Comparison of ENCODE assay signal across 28 cellular contexts in genomic region chrX:47297874-47298273, GRCh38.
A peak's percentile ranks its signal among the peaks of the same experiment; 100 is the strongest.
DNase-seq lines count a peak whose midpoint lies in the region; ATAC-seq and TF ChIP-seq lines count a peak whose summit lies in the region.
"Had no signal": no experiment of that assay in that cellular context is flagged by ENCODE, and none has a peak within 500 bp of the region (broad histone marks: within the 10 kb centered on the region; RNA-seq: fewer than 3 reads in every experiment).

No MANE protein-coding gene starts in this region.

- no peak for TF ChIP-seq EP300 in neural cell (conservative IDR thresholded peaks at IDR 0.05; ENCODE audit: poor library complexity, severe bottlenecking)

- intact Hi-C loops in CD4-positive, alpha-beta T cell (cut with DNase I, micrococcal nuclease) = no loop called here
- intact Hi-C loops in cardiac septum (cut with DNase I) = no loop called here

- H3K27ac ChIP-seq in neural cell (ENCODE audit: low read length) = peak overlapping the region; percentile 93
- no peak overlapping the region for H3K27ac ChIP-seq in CD4-positive, alpha-beta T cell (ENCODE audit: low read depth, low read length)
- H3K27ac ChIP-seq: adrenal gland, colonic mucosa, right atrium auricular region, VCaP had no signal

- H3K36me3 ChIP-seq in neural cell (ENCODE audit: insufficient read depth, low read length) = no peaks in the 10 kb centered on the region
- H3K36me3 ChIP-seq: adrenal gland, colonic mucosa, right atrium auricular region had no signal

- H3K4me2 ChIP-seq in neural cell (ENCODE audit: low read length) = no peak overlapping the region
- H3K4me2 ChIP-seq: GM23338 had no signal

- TF ChIP-seq CTCF in neural cell (IDR thresholded peaks at IDR 0.05; ENCODE audit: poor library complexity, severe bottlenecking) = no peak
- no peak for TF ChIP-seq CTCF in CD4-positive, alpha-beta T cell (IDR thresholded peaks at IDR 0.05)

- DNase-seq in SIG-M5 treated with dmso at 0.1 percent for 504 hours (lab: John Stamatoyannopoulos, UW; ENCODE audit: unreplicated experiment) (peak; percentile 41), SIG-M5 (lab: John Stamatoyannopoulos, UW) (no peak), glomerular visceral epithelial cell (ENCODE audit: extremely low spot score) (peak; percentile 5), cardiac septum (ENCODE audit: low spot score) (no peak)
- DNase-seq in CD4-positive, alpha-beta T cell = no peak
- DNase-seq: 8988T; activated CD4-positive, alpha-beta T cell treated with anti-CD3 and anti-CD28 coated beads for 48 hours; activated naive CD4-positive, alpha-beta T cell treated with Interleukin-2 at 50 U/mL for 16 hours; activated T-cell treated with anti-CD3 and anti-CD28 coated beads, Interleukin-2, amount 50 U/mL, for 24 hours; adrenal gland; CD4-positive, alpha-beta memory T cell; colonic mucosa; DMS153; effector memory CD4-positive, alpha-beta T cell; GDM1; Kasumi-1; natural killer cell; NCI-H526; stimulated activated CD4-positive, alpha-beta T cell treated with anti-CD3 and anti-CD28 coated beads, Interleukin-12 subunit alpha, Interleukin-12 subunit beta, amount 100 ng/mL, for 4 hours; stimulated activated CD4-positive, alpha-beta T cell treated with anti-CD3 and anti-CD28 coated beads, Interleukin-4, amount 100 ng/mL, for 24 hours; stimulated activated naive B cell treated with anti-CD40 and anti-IgM and Interleukin-4, amounts not matched to agents 10 μg/mL and 1 μg/mL and 100 μg/mL, for 72 hours had no signal

- no peaks in the 10 kb centered on the region for H3K9me3 Mint-ChIP-seq in CD4-positive, alpha-beta T cell
- H3K9me3 Mint-ChIP-seq: activated T-cell treated with anti-CD3 and anti-CD28 coated beads, Interleukin-2, amount 50 U/mL, for 24 hours; CD4-positive, alpha-beta memory T cell; natural killer cell; stimulated activated naive B cell treated with anti-CD40 and anti-IgM and Interleukin-4, amounts not matched to agents 10 μg/mL and 1 μg/mL and 100 μg/mL, for 72 hours had no signal

- H3K27me3 ChIP-seq in neural cell (ENCODE audit: insufficient read depth, low read depth, low read length) = no peaks in the 10 kb centered on the region
- H3K27me3 ChIP-seq in CD4-positive, alpha-beta T cell (ENCODE audit: control insufficient read depth, insufficient read depth, low read length) = no peaks in the 10 kb centered on the region
- H3K27me3 ChIP-seq: colonic mucosa, right atrium auricular region had no signal

- POLR2A ChIA-PET in CD4-positive, alpha-beta T cell (lab: Charles Lee) = no interaction called here

- ATAC-seq in HG02610 (IDR thresholded peaks at IDR 0.05; ENCODE audit: unreplicated experiment) (no peak), GM21717 (IDR thresholded peaks at IDR 0.05; ENCODE audit: unreplicated experiment) (no peak)
- ATAC-seq in CD4-positive, alpha-beta T cell (ENCODE audit: poor library complexity) = no peak
- ATAC-seq: GM23338; left lobe of liver; natural killer cell; stimulated activated naive B cell treated with anti-CD40 and anti-IgM and Interleukin-4, amounts not matched to agents 10 μg/mL and 1 μg/mL and 100 μg/mL, for 72 hours had no signal

- no peaks in the 10 kb centered on the region for H3K9me3 ChIP-seq in neural cell (ENCODE audit: low read length)
- H3K9me3 ChIP-seq in CD4-positive, alpha-beta T cell (ENCODE audit: control insufficient read depth, low read length) = no peaks in the 10 kb centered on the region
- H3K9me3 ChIP-seq: adrenal gland, colonic mucosa had no signal

- no peaks in the 10 kb centered on the region for H3K9me2 ChIP-seq in neural cell (ENCODE audit: insufficient read depth, low read length)

- no peak for TF ChIP-seq RAD21 in neural cell (conservative IDR thresholded peaks at IDR 0.05)

- no peaks in the 10 kb centered on the region for H3F3A ChIP-seq in neural cell (ENCODE audit: insufficient read depth, low read length, poor library complexity, severe bottlenecking)

- no peaks in the 10 kb centered on the region for H3K4me1 Mint-ChIP-seq in CD4-positive, alpha-beta T cell (ENCODE audit: low read depth)
- H3K4me1 Mint-ChIP-seq: CD4-positive, alpha-beta memory T cell; natural killer cell; stimulated activated naive B cell treated with anti-CD40 and anti-IgM and Interleukin-4, amounts not matched to agents 10 μg/mL and 1 μg/mL and 100 μg/mL, for 72 hours had no signal

- peak overlapping the region; percentile 9 for H3K9ac ChIP-seq in neural cell (ENCODE audit: low read length)

- no peak overlapping the region for H2AFZ ChIP-seq in neural cell (ENCODE audit: low read depth, low read length)
- H2AFZ ChIP-seq: GM23338 had no signal

- no peaks in the 10 kb centered on the region for H4K20me1 ChIP-seq in neural cell (ENCODE audit: insufficient read depth)

- H3K79me2 ChIP-seq in neural cell (replicated peaks; ENCODE audit: insufficient read depth, low read length) = no peaks in the 10 kb centered on the region

- H3K27me3 Mint-ChIP-seq in CD4-positive, alpha-beta T cell = no peaks in the 10 kb centered on the region
- H3K27me3 Mint-ChIP-seq: CD4-positive, alpha-beta memory T cell had no signal

- H3K27ac Mint-ChIP-seq in CD4-positive, alpha-beta T cell = no peak overlapping the region
- H3K27ac Mint-ChIP-seq: activated T-cell treated with anti-CD3 and anti-CD28 coated beads, Interleukin-2, amount 50 U/mL, for 24 hours; CD4-positive, alpha-beta memory T cell; GM23338; natural killer cell; stimulated activated naive B cell treated with anti-CD40 and anti-IgM and Interleukin-4, amounts not matched to agents 10 μg/mL and 1 μg/mL and 100 μg/mL, for 72 hours had no signal

- CTCF ChIA-PET in CD4-positive, alpha-beta T cell (lab: Charles Lee) = no interaction called here

- H3K36me3 Mint-ChIP-seq in CD4-positive, alpha-beta T cell (ENCODE audit: low read depth) = no peaks in the 10 kb centered on the region
- H3K36me3 Mint-ChIP-seq: CD4-positive, alpha-beta memory T cell; natural killer cell; stimulated activated naive B cell treated with anti-CD40 and anti-IgM and Interleukin-4, amounts not matched to agents 10 μg/mL and 1 μg/mL and 100 μg/mL, for 72 hours had no signal

- no peak overlapping the region for H3K4me3 Mint-ChIP-seq in CD4-positive, alpha-beta T cell
- H3K4me3 Mint-ChIP-seq: activated T-cell treated with anti-CD3 and anti-CD28 coated beads, Interleukin-2, amount 50 U/mL, for 24 hours; CD4-positive, alpha-beta memory T cell; GM23338; natural killer cell; stimulated activated naive B cell treated with anti-CD40 and anti-IgM and Interleukin-4, amounts not matched to agents 10 μg/mL and 1 μg/mL and 100 μg/mL, for 72 hours had no signal

- H3K4me3 ChIP-seq in neural cell (ENCODE audit: low read length) = no peak overlapping the region
- H3K4me3 ChIP-seq: adrenal gland, colonic mucosa, GM23338, right atrium auricular region had no signal

TF ChIP-seq in neural cell, 6 proteins besides CTCF, POLR2A, EP300 and RAD21:
- TF ChIP-seq EZH2 (IDR thresholded peaks at IDR 0.05; ENCODE audit: borderline replicate concordance, insufficient read depth, low read length, poor library complexity, severe bottlenecking) (no peak), TAF1 (IDR thresholded peaks at IDR 0.05; ENCODE audit: low read depth) (no peak), MXI1 (conservative IDR thresholded peaks at IDR 0.05; ENCODE audit: poor library complexity, severe bottlenecking) (no peak), SMC3 (conservative IDR thresholded peaks at IDR 0.05; ENCODE audit: poor library complexity) (no peak), REST (IDR thresholded peaks at IDR 0.05; ENCODE audit: borderline replicate concordance) (no peak), POLR2AphosphoS5 (IDR thresholded peaks at IDR 0.05) (no peak)
TF ChIP-seq in neural cell: peak in this region for 0.

Comparison
In these comparisons a context has a peak if more than half of its experiments do, and no peak if none do; other contexts are left out.
1. DNase-seq: peak in SIG-M5 treated with dmso at 0.1 percent for 504 hours (single experiment) and glomerular visceral epithelial cell (single experiment); none in SIG-M5 (single experiment), CD4-positive, alpha-beta T cell (0 of 10) and cardiac septum (single experiment).